In the genomic region with DNA sequence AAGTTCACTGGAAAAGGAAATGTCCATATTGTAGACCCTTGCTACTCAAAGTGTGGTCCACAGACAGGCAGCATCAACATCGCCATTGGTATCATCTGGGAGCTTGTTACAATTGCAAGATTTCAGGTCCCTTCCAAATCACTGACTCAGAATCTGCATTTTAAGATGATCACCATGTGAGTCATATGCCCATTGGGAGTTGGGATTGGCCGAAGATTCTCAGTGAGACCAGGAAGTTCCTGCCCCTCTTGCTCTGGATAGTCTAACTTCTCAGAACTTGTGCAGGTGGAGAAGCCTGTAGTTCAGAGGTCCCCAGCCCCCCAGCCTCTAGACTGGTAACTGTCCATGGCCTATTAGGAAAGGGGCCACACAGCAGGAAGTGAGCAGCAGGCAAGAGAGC, we compare ENCODE assay signal across 1 cellular context.
TF ChIP-seq lines count a peak whose summit lies in the region.

No MANE protein-coding gene starts in this region.

TF ChIP-seq in IMR-90, 13 proteins besides CTCF, POLR2A, EP300 and RAD21:
- TF ChIP-seq CEBPB (IDR thresholded peaks at IDR 0.05; ENCODE audit: low read depth, low read length) = no peak
- no peak for TF ChIP-seq NFE2L2 (IDR thresholded peaks at IDR 0.05; ENCODE audit: low read depth, low read length)
- TF ChIP-seq MAZ (IDR thresholded peaks at IDR 0.05; ENCODE audit: borderline replicate concordance, low read depth, low read length) = no peak
- TF ChIP-seq CHD1 (IDR thresholded peaks at IDR 0.05; ENCODE audit: low read depth, low read length) = no peak
- TF ChIP-seq MXI1 (IDR thresholded peaks at IDR 0.05; ENCODE audit: borderline replicate concordance, low read depth, low read length) = no peak
- TF ChIP-seq MAFK (IDR thresholded peaks at IDR 0.05; ENCODE audit: low read depth, low read length) = no peak
- no peak for TF ChIP-seq RFX5 (IDR thresholded peaks at IDR 0.05; ENCODE audit: low read depth, low read length)
- TF ChIP-seq, protein P1, sequence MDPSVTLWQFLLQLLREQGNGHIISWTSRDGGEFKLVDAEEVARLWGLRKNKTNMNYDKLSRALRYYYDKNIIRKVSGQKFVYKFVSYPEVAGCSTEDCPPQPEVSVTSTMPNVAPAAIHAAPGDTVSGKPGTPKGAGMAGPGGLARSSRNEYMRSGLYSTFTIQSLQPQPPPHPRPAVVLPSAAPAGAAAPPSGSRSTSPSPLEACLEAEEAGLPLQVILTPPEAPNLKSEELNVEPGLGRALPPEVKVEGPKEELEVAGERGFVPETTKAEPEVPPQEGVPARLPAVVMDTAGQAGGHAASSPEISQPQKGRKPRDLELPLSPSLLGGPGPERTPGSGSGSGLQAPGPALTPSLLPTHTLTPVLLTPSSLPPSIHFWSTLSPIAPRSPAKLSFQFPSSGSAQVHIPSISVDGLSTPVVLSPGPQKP (IDR thresholded peaks at IDR 0.05; ENCODE audit: borderline replicate concordance, low read depth, low read length) = no peak
- TF ChIP-seq SMC3 (IDR thresholded peaks at IDR 0.05; ENCODE audit: low read depth, low read length) = no peak
- no peak for TF ChIP-seq BHLHE40 (IDR thresholded peaks at IDR 0.05; ENCODE audit: low read depth, low read length)
- TF ChIP-seq, protein P2, sequence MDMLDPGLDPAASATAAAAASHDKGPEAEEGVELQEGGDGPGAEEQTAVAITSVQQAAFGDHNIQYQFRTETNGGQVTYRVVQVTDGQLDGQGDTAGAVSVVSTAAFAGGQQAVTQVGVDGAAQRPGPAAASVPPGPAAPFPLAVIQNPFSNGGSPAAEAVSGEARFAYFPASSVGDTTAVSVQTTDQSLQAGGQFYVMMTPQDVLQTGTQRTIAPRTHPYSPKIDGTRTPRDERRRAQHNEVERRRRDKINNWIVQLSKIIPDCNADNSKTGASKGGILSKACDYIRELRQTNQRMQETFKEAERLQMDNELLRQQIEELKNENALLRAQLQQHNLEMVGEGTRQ (IDR thresholded peaks at IDR 0.05; ENCODE audit: low read depth, low read length) = no peak
- TF ChIP-seq FOS (IDR thresholded peaks at IDR 0.05; ENCODE audit: low read depth, low read length) = no peak
TF ChIP-seq in IMR-90: peak in this region for 0.
